In the genomic region with DNA sequence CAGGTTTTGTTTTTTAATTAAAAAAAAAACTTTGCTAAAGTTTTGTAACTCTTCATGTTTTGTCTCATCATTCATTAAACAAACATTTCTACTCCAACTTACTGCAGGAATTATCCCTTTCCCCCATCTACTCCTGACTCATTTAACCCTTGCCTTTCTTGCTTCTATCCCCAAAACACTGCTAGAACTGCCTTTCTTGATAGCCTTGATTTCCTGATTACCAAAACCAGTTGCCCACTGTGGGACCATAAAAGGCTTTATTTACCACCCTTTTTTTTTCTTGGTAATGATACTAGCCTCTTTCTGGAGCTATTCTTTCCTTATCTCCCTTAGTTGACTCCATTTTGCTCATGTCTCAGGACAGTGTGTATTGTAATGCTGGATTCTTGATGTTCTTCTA, we compare ENCODE assay signal across 29 cellular contexts.
"Had no signal": no experiment of that assay in that cellular context is flagged by ENCODE, and none has a peak within 500 bp of the region (broad histone marks: within the 10 kb centered on the region; RNA-seq: fewer than 3 reads in every experiment).

No MANE protein-coding gene starts in this region.

- H3K4me1 ChIP-seq: ascending aorta, breast epithelium, colonic mucosa had no signal

- H3K27me3 Mint-ChIP-seq: brain, T-helper 17 cell had no signal

- H3K36me3 Mint-ChIP-seq: activated naive CD4-positive, alpha-beta T cell treated with anti-CD3 and anti-CD28 coated beads, Interleukin-2, amount 10 ng/mL, durations not matched to agents 7 days and 5 days; activated naive CD4-positive, alpha-beta T cell treated with anti-CD3 and anti-CD28 coated beads, Interleukin-2, amount 50 U/mL, for 72 hours; activated naive CD8-positive, alpha-beta T cell treated with anti-CD3 and anti-CD28 coated beads, Interleukin-2, amount 10 ng/mL, durations not matched to agents 7 days and 5 days had no signal

- H3K4me3 Mint-ChIP-seq: activated CD4-positive, alpha-beta memory T cell treated with anti-CD3 and anti-CD28 coated beads, Interleukin-2, amount 10 ng/mL, durations not matched to agents 7 days and 5 days; activated CD4-positive, alpha-beta T cell treated with anti-CD3 and anti-CD28 coated beads, Interleukin-2, amount 10 ng/mL, durations not matched to agents 7 days and 5 days; activated naive CD4-positive, alpha-beta T cell treated with anti-CD3 and anti-CD28 coated beads, Interleukin-2, amount 10 ng/mL, durations not matched to agents 7 days and 5 days; activated naive CD8-positive, alpha-beta T cell treated with anti-CD3 and anti-CD28 coated beads, Interleukin-2, amount 10 ng/mL, durations not matched to agents 7 days and 5 days; activated T-cell treated with anti-CD3 and anti-CD28 coated beads, Interleukin-2, amount 50 U/mL, for 24 hours; activated T-cell treated with anti-CD3 and anti-CD28 coated beads, Interleukin-2, amount 50 U/mL, for 72 hours; T-helper 17 cell; T-helper 2 cell treated with Interferon-gamma antibody and Interleukin-4, amounts not matched to agents 5 μg/mL and 100 μg/mL, for 36 hours had no signal

- H3K27ac ChIP-seq: ascending aorta, cardiac muscle cell, colonic mucosa had no signal

- H3K9me3 Mint-ChIP-seq: activated CD4-positive, alpha-beta memory T cell treated with anti-CD3 and anti-CD28 coated beads, Interleukin-2, amount 10 ng/mL, durations not matched to agents 7 days and 5 days; activated CD4-positive, alpha-beta T cell treated with anti-CD3 and anti-CD28 coated beads, Interleukin-2, amount 10 ng/mL, durations not matched to agents 7 days and 5 days; activated naive CD4-positive, alpha-beta T cell treated with anti-CD3 and anti-CD28 coated beads, Interleukin-2, amount 10 ng/mL, durations not matched to agents 7 days and 5 days; activated naive CD4-positive, alpha-beta T cell treated with anti-CD3 and anti-CD28 coated beads, Interleukin-2, amount 50 U/mL, for 72 hours; activated naive CD8-positive, alpha-beta T cell treated with anti-CD3 and anti-CD28 coated beads, Interleukin-2, amount 10 ng/mL, durations not matched to agents 7 days and 5 days; activated T-cell treated with anti-CD3 and anti-CD28 coated beads, Interleukin-2, amount 50 U/mL, for 24 hours; activated T-cell treated with anti-CD3 and anti-CD28 coated beads, Interleukin-2, amount 50 U/mL, for 72 hours; brain; T-helper 2 cell treated with Interferon-gamma antibody and Interleukin-4, amounts not matched to agents 5 μg/mL and 100 μg/mL, for 36 hours had no signal

- FAIRE-seq: frontal cortex had no signal

- H3K27me3 ChIP-seq: ascending aorta, breast epithelium, cardiac muscle cell, colonic mucosa had no signal

- H3K4me3 ChIP-seq: ascending aorta, breast epithelium, cardiac muscle cell, colonic mucosa had no signal

- DNase-seq: activated CD4-positive, alpha-beta memory T cell treated with anti-CD3 and anti-CD28 coated beads, Interleukin-2, amount 10 ng/mL, durations not matched to agents 7 days and 5 days; activated CD4-positive, alpha-beta T cell treated with anti-CD3 and anti-CD28 coated beads for 1 hour; activated CD4-positive, alpha-beta T cell treated with anti-CD3 and anti-CD28 coated beads for 4 hours; activated CD4-positive, alpha-beta T cell treated with anti-CD3 and anti-CD28 coated beads, Interleukin-2, amount 10 ng/mL, durations not matched to agents 7 days and 5 days; activated CD4-positive, alpha-beta T cell treated with anti-CD3 and anti-CD28 coated beads, Interleukin-2, amount 50 U/mL, for 4 hours; activated CD4-positive, CD25-positive, alpha-beta regulatory T cell; activated CD8-positive, alpha-beta memory T cell treated with anti-CD3 and anti-CD28 coated beads, Interleukin-2, amount 50 U/mL, for 48 hours; activated gamma-delta T cell; activated naive CD4-positive, alpha-beta T cell; activated naive CD4-positive, alpha-beta T cell treated with anti-CD3 and anti-CD28 coated beads, Interleukin-2, amount 10 ng/mL, durations not matched to agents 7 days and 5 days; activated naive CD8-positive, alpha-beta T cell treated with anti-CD3 and anti-CD28 coated beads, Interleukin-2, amount 10 ng/mL, durations not matched to agents 7 days and 5 days; activated T-cell treated with anti-CD3 and anti-CD28 coated beads for 4 hours; activated T-cell treated with anti-CD3 and anti-CD28 coated beads, Interleukin-2, amount 50 U/mL, for 24 hours; activated T-cell treated with anti-CD3 and anti-CD28 coated beads, Interleukin-2, amount 50 U/mL, for 72 hours; central memory CD4-positive, alpha-beta T cell; cerebellar nuclear complex; colonic mucosa; effector CD8-positive, alpha-beta T cell; foreskin fibroblast; head of caudate nucleus; T-helper 17 cell had no signal

- H3K36me3 ChIP-seq: ascending aorta, breast epithelium, cardiac muscle cell, colonic mucosa had no signal

- H3K9me3 ChIP-seq: ascending aorta, breast epithelium, colonic mucosa had no signal

- ATAC-seq: activated naive CD4-positive, alpha-beta T cell treated with anti-CD3 and anti-CD28 coated beads, Interleukin-2, amount 50 U/mL, for 72 hours; activated T-cell treated with anti-CD3 and anti-CD28 coated beads, Interleukin-2, amount 50 U/mL, for 72 hours; esophagus mucosa; T-helper 17 cell had no signal

- H3K4me1 Mint-ChIP-seq: activated CD4-positive, alpha-beta memory T cell treated with anti-CD3 and anti-CD28 coated beads, Interleukin-2, amount 10 ng/mL, durations not matched to agents 7 days and 5 days; activated CD4-positive, alpha-beta T cell treated with anti-CD3 and anti-CD28 coated beads, Interleukin-2, amount 10 ng/mL, durations not matched to agents 7 days and 5 days; activated naive CD4-positive, alpha-beta T cell treated with anti-CD3 and anti-CD28 coated beads, Interleukin-2, amount 10 ng/mL, durations not matched to agents 7 days and 5 days; activated naive CD8-positive, alpha-beta T cell treated with anti-CD3 and anti-CD28 coated beads, Interleukin-2, amount 10 ng/mL, durations not matched to agents 7 days and 5 days had no signal

- H3K27ac Mint-ChIP-seq: activated CD4-positive, alpha-beta memory T cell treated with anti-CD3 and anti-CD28 coated beads, Interleukin-2, amount 10 ng/mL, durations not matched to agents 7 days and 5 days; activated CD4-positive, alpha-beta T cell treated with anti-CD3 and anti-CD28 coated beads, Interleukin-2, amount 10 ng/mL, durations not matched to agents 7 days and 5 days; activated naive CD4-positive, alpha-beta T cell treated with anti-CD3 and anti-CD28 coated beads, Interleukin-2, amount 10 ng/mL, durations not matched to agents 7 days and 5 days; activated naive CD4-positive, alpha-beta T cell treated with anti-CD3 and anti-CD28 coated beads, Interleukin-2, amount 50 U/mL, for 72 hours; activated naive CD8-positive, alpha-beta T cell treated with anti-CD3 and anti-CD28 coated beads, Interleukin-2, amount 10 ng/mL, durations not matched to agents 7 days and 5 days; activated T-cell treated with anti-CD3 and anti-CD28 coated beads, Interleukin-2, amount 50 U/mL, for 24 hours; activated T-cell treated with anti-CD3 and anti-CD28 coated beads, Interleukin-2, amount 50 U/mL, for 72 hours; brain; T-helper 17 cell; T-helper 2 cell treated with Interferon-gamma antibody and Interleukin-4, amounts not matched to agents 5 μg/mL and 100 μg/mL, for 36 hours had no signal
